ENCODE assay signal across 19 cellular contexts in the genomic region with DNA sequence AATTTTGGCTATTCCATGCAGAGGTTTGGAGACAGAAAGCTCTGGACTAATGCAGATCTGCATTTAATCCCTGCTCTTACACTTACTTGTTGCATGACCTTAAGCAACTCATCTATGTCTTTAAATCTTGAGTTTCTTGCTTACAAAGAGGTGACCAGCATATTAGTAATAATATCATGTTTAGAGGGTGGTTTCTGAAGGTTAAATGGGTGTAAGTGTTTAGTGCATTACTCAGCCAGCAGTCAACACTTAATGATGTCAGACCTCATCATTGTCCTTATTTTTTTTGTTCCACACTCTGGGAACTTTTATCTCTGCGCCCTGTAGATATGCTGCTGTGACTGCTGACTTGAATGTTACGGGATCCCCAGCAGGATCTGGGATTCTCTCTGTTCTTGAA. TPM values are rescaled to one million over a fixed set of nuclear protein-coding genes. Genes with fewer than 3 reads are reported as not detected.
DNase-seq lines count a peak whose midpoint lies in the region; ATAC-seq and TF ChIP-seq lines count a peak whose summit lies in the region.
"Had no signal": no experiment of that assay in that cellular context is flagged by ENCODE, and none has a peak within 500 bp of the region (broad histone marks: within the 10 kb centered on the region; RNA-seq: fewer than 3 reads in every experiment).

No MANE protein-coding gene starts in this region.

- no peak overlapping the region for H4K5ac ChIP-seq in mesendoderm (ENCODE audit: low read length)

- H3K4me1 Mint-ChIP-seq in stimulated activated naive B cell treated with anti-CD40 and anti-IgM and Interleukin-4, amounts not matched to agents 10 μg/mL and 1 μg/mL and 100 μg/mL, for 72 hours = no peaks in the 10 kb centered on the region
- H3K4me1 Mint-ChIP-seq: activated B cell treated with CpG ODN at 0.5 μM for 24 hours; CD4-positive, CD25-positive, alpha-beta regulatory T cell had no signal

- H3F3A ChIP-seq in Loucy (ENCODE audit: low read depth) = peaks cover 5% of the 10 kb centered on the region; the same call in 1 of the 2 replicates

- H3K79me2 ChIP-seq in Loucy (ENCODE audit: insufficient read depth, low read length) (no peaks in the 10 kb centered on the region), mesendoderm (ENCODE audit: control insufficient read depth, insufficient read depth, low read length) (no peaks in the 10 kb centered on the region)

- no peaks in the 10 kb centered on the region for H3K79me1 ChIP-seq in mesendoderm (ENCODE audit: low read length)

- H3K36me3 ChIP-seq in Loucy (ENCODE audit: insufficient read depth, low read length) = no peaks in the 10 kb centered on the region
- no peaks in the 10 kb centered on the region for H3K36me3 ChIP-seq in mesendoderm (ENCODE audit: control insufficient read depth, insufficient read depth, low read length)
- H3K36me3 ChIP-seq: heart left ventricle had no signal

- H3K27me3 ChIP-seq in Loucy (ENCODE audit: insufficient read depth, low read length, poor library complexity, severe bottlenecking) = no peaks in the 10 kb centered on the region
- no peaks in the 10 kb centered on the region for H3K27me3 ChIP-seq in mesendoderm (ENCODE audit: insufficient read depth, low read length, poor library complexity)

- no peak for TF ChIP-seq CTCF in Loucy (conservative IDR thresholded peaks at IDR 0.05; ENCODE audit: low read length)
- TF ChIP-seq CTCF in cardiac fibroblast (IDR thresholded peaks at IDR 0.05; ENCODE audit: low read depth, low read length) = no peak

- H2AFZ ChIP-seq in Loucy (ENCODE audit: low read length) = peak overlapping the region; percentile 50

- peaks cover 6 to 11% of the 10 kb centered on the region in 2 donors for H3K27me3 Mint-ChIP-seq in stimulated activated naive B cell treated with anti-CD40 and anti-IgM and Interleukin-4, amounts not matched to agents 10 μg/mL and 1 μg/mL and 100 μg/mL, for 72 hours
- H3K27me3 Mint-ChIP-seq: CD4-positive, CD25-positive, alpha-beta regulatory T cell had no signal

- no peaks in the 10 kb centered on the region for H3K36me3 Mint-ChIP-seq in stimulated activated naive B cell treated with anti-CD40 and anti-IgM and Interleukin-4, amounts not matched to agents 10 μg/mL and 1 μg/mL and 100 μg/mL, for 72 hours
- H3K36me3 Mint-ChIP-seq: CD4-positive, CD25-positive, alpha-beta regulatory T cell had no signal

- H3K4me1 ChIP-seq in Loucy (ENCODE audit: insufficient read depth, low read length, poor library complexity, severe bottlenecking) = peaks cover 48% of the 10 kb centered on the region
- peaks cover 2% of the 10 kb centered on the region for H3K4me1 ChIP-seq in mesendoderm (ENCODE audit: control insufficient read depth, low read depth, low read length)
- H3K4me1 ChIP-seq: heart left ventricle had no signal

- no peak for ATAC-seq in stimulated activated naive B cell treated with anti-CD40 and anti-IgM and Interleukin-4, amounts not matched to agents 10 μg/mL and 1 μg/mL and 100 μg/mL, for 72 hours (replicated peaks)
- ATAC-seq in HG02885 (IDR thresholded peaks at IDR 0.05; ENCODE audit: poor library complexity, unreplicated experiment) = no peak
- ATAC-seq: heart left ventricle had no signal

- H3K4me2 ChIP-seq in Loucy (ENCODE audit: low read depth, low read length, poor library complexity, severe bottlenecking) (peak overlapping the region; percentile 9), mesendoderm (ENCODE audit: low read length) (no peak overlapping the region)

- H3K4me3 Mint-ChIP-seq in stimulated activated naive B cell treated with anti-CD40 and anti-IgM and Interleukin-4, amounts not matched to agents 10 μg/mL and 1 μg/mL and 100 μg/mL, for 72 hours = no peak overlapping the region
- H3K4me3 Mint-ChIP-seq: activated B cell treated with CpG ODN at 0.5 μM for 24 hours; activated naive CD4-positive, alpha-beta T cell treated with anti-CD3 and anti-CD28 coated beads for 36 hours; CD4-positive, CD25-positive, alpha-beta regulatory T cell; endodermal cell had no signal

- H3K56ac ChIP-seq in mesendoderm (ENCODE audit: low read length) = no peak overlapping the region

- H3K23ac ChIP-seq in mesendoderm (ENCODE audit: low read length) = no peak overlapping the region

- H3K9me3 ChIP-seq in Loucy (ENCODE audit: insufficient read depth, low read depth, low read length) = no peaks in the 10 kb centered on the region
- H3K9me3 ChIP-seq: heart left ventricle had no signal

- no peaks in the 10 kb centered on the region for H3K9me2 ChIP-seq in Loucy (replicated peaks; ENCODE audit: low read depth, low read length)

- no CpG with 5 or more reads among the region's 2 CpGs for WGBS in mesendoderm (ENCODE audit: extremely low coverage, insufficient coverage, low lambda C conversion rate)

- no peak overlapping the region for H4K8ac ChIP-seq in mesendoderm (ENCODE audit: low read depth, low read length)

- no peak overlapping the region for H3K4me3 ChIP-seq in Loucy (ENCODE audit: low read length, poor library complexity, severe bottlenecking)
- H3K4me3 ChIP-seq in cardiac fibroblast (replicated peaks in 1 of 2; ENCODE audit: low read depth in 2 of 2, low read length in 2 of 2) = no peak overlapping the region
- no peak overlapping the region for H3K4me3 ChIP-seq in mesendoderm (ENCODE audit: low read length)
- H3K4me3 ChIP-seq: heart left ventricle had no signal

- peak; percentile 51 for DNase-seq in Daoy (ENCODE audit: low read depth)
- peak; percentile 70 to 90 for DNase-seq in cardiac fibroblast (ENCODE audit: low read depth in 2 of 2)
- DNase-seq in mesendoderm = peak; percentile 11
- no peak for DNase-seq in stimulated activated naive B cell treated with anti-CD40 and anti-IgM and Interleukin-4, amounts not matched to agents 10 μg/mL and 1 μg/mL and 100 μg/mL, for 72 hours
- no peak for DNase-seq in ureter (ENCODE audit: low spot score)
- DNase-seq in NCI-H774 (lab: John Stamatoyannopoulos, UW) = no peak
- DNase-seq: activated B cell treated with CpG ODN at 0.5 μM for 24 hours; activated CD8-positive, alpha-beta memory T cell treated with anti-CD3 and anti-CD28 coated beads, Interleukin-2, amount 50 U/mL, for 48 hours; activated naive CD4-positive, alpha-beta T cell treated with anti-CD3 and anti-CD28 coated beads for 36 hours; caudate nucleus; CD4-positive, CD25-positive, alpha-beta regulatory T cell; endodermal cell; heart left ventricle; islet precursor cell; NCI-H187 treated with DMSO at 0.1 percent for 48 hours; NCI-H524 treated with DMSO at 0.1 percent for 48 hours had no signal

- H3K4ac ChIP-seq in mesendoderm (ENCODE audit: low read depth, low read length) = no peak overlapping the region

- no peak overlapping the region for H2AK5ac ChIP-seq in mesendoderm (ENCODE audit: low read length)

- H2BK120ac ChIP-seq in mesendoderm (ENCODE audit: low read depth, low read length) = no peak overlapping the region

- H2BK5ac ChIP-seq in mesendoderm (ENCODE audit: low read length) = no peak overlapping the region

- no peak overlapping the region for H2BK15ac ChIP-seq in mesendoderm (replicated peaks; ENCODE audit: low read depth)

- H3K9ac ChIP-seq in Loucy (ENCODE audit: low read depth, low read length, poor library complexity, severe bottlenecking) (no peak overlapping the region), mesendoderm (ENCODE audit: low read length) (no peak overlapping the region)

- H3K9me3 Mint-ChIP-seq in stimulated activated naive B cell treated with anti-CD40 and anti-IgM and Interleukin-4, amounts not matched to agents 10 μg/mL and 1 μg/mL and 100 μg/mL, for 72 hours = no peaks in the 10 kb centered on the region
- H3K9me3 Mint-ChIP-seq: activated B cell treated with CpG ODN at 0.5 μM for 24 hours; activated naive CD4-positive, alpha-beta T cell treated with anti-CD3 and anti-CD28 coated beads for 36 hours; CD4-positive, CD25-positive, alpha-beta regulatory T cell had no signal

- H4K20me1 ChIP-seq in Loucy (ENCODE audit: insufficient read depth, low read length, poor library complexity, severe bottlenecking) = no peaks in the 10 kb centered on the region

- H3K27ac Mint-ChIP-seq in stimulated activated naive B cell treated with anti-CD40 and anti-IgM and Interleukin-4, amounts not matched to agents 10 μg/mL and 1 μg/mL and 100 μg/mL, for 72 hours = no peak overlapping the region
- H3K27ac Mint-ChIP-seq: activated B cell treated with CpG ODN at 0.5 μM for 24 hours; activated naive CD4-positive, alpha-beta T cell treated with anti-CD3 and anti-CD28 coated beads for 36 hours; CD4-positive, CD25-positive, alpha-beta regulatory T cell; endodermal cell had no signal

- H3K18ac ChIP-seq in mesendoderm (ENCODE audit: low read length) = no peak overlapping the region

- H3K27ac ChIP-seq in mesendoderm (ENCODE audit: low read depth, low read length) = no peak overlapping the region
- H3K27ac ChIP-seq: heart left ventricle had no signal

RNA-seq across cellular contexts. Expression of a gene that starts 1.7 kb away (rescaled TPM):
- not detected in 2 replicates for total RNA-seq in Daoy (2014; rRNA removed; shearing (Covaris generic))
- 0.06 TPM for polyA plus RNA-seq in mesendoderm (2013, experiment 1 of 2)
- 0.03 TPM for polyA plus RNA-seq in mesendoderm (2013, experiment 2 of 2)
- total RNA-seq in ureter = 18.3 TPM
- total RNA-seq: activated B cell treated with CpG ODN at 0.5 μM for 24 hours, G401 had no signal
- polyA plus RNA-seq: CD4-positive, CD25-positive, alpha-beta regulatory T cell had no signal

RNA-seq across cellular contexts. Expression of a gene that starts 42.6 kb away (rescaled TPM):
- total RNA-seq in Daoy (2014; rRNA removed; shearing (Covaris generic)) = 4.6 and 7.0 TPM in 2 replicates
- 0.22 TPM for polyA plus RNA-seq in mesendoderm (2013, experiment 1 of 2)
- polyA plus RNA-seq in mesendoderm (2013, experiment 2 of 2) = 0.17 TPM
- 12.4 TPM for total RNA-seq in ureter
- total RNA-seq: G401 had no signal

Comparison
In these comparisons a context has a peak if more than half of its experiments do, and no peak if none do; other contexts are left out.
1. DNase-seq: peak in Daoy (single experiment), cardiac fibroblast (2 of 2) and mesendoderm (single experiment); none in stimulated activated naive B cell treated with anti-CD40 and anti-IgM and Interleukin-4, amounts not matched to agents 10 μg/mL and 1 μg/mL and 100 μg/mL, for 72 hours (single experiment), ureter (single experiment) and NCI-H774 (single experiment).
2. RNA of a gene that starts 1.7 kb away (total RNA-seq): 18.3 TPM in ureter (single experiment); not detected in Daoy; every median in the first group is over 10 times any median in the second.